In the genomic region with DNA sequence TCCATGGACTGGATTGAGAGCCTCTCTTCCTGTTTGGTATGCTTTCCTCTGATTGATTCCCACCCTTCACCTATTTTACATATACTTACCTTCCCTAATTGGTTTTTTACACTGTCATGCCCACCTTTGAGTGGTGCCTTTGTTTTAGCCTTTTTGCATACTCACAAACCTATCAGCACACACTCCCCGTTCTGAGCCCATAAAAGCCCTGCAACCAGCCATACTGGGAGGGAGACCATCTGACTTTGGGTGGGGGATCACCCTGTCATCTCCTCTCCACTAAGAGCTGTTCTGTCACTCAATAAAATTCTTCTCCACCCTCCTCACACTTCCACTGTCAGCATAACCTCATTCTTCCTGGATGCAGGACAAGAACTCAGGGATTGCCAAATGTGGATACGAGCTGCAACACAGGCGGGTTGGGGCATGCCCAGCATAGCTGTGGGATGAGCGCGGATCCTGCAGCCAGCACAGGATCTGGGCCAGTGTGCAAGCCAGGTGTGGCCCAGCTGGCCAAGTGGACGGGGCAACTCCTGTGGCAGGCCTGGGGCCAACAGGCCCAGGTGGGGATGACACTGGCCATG, we compare ENCODE assay signal across 1 cellular context.
TF ChIP-seq lines count a peak whose summit lies in the region.

No MANE protein-coding gene starts in this region.

TF ChIP-seq in GM23338, 12 proteins besides CTCF, POLR2A, EP300 and RAD21 (continued from another document):
- TF ChIP-seq, protein P1, sequence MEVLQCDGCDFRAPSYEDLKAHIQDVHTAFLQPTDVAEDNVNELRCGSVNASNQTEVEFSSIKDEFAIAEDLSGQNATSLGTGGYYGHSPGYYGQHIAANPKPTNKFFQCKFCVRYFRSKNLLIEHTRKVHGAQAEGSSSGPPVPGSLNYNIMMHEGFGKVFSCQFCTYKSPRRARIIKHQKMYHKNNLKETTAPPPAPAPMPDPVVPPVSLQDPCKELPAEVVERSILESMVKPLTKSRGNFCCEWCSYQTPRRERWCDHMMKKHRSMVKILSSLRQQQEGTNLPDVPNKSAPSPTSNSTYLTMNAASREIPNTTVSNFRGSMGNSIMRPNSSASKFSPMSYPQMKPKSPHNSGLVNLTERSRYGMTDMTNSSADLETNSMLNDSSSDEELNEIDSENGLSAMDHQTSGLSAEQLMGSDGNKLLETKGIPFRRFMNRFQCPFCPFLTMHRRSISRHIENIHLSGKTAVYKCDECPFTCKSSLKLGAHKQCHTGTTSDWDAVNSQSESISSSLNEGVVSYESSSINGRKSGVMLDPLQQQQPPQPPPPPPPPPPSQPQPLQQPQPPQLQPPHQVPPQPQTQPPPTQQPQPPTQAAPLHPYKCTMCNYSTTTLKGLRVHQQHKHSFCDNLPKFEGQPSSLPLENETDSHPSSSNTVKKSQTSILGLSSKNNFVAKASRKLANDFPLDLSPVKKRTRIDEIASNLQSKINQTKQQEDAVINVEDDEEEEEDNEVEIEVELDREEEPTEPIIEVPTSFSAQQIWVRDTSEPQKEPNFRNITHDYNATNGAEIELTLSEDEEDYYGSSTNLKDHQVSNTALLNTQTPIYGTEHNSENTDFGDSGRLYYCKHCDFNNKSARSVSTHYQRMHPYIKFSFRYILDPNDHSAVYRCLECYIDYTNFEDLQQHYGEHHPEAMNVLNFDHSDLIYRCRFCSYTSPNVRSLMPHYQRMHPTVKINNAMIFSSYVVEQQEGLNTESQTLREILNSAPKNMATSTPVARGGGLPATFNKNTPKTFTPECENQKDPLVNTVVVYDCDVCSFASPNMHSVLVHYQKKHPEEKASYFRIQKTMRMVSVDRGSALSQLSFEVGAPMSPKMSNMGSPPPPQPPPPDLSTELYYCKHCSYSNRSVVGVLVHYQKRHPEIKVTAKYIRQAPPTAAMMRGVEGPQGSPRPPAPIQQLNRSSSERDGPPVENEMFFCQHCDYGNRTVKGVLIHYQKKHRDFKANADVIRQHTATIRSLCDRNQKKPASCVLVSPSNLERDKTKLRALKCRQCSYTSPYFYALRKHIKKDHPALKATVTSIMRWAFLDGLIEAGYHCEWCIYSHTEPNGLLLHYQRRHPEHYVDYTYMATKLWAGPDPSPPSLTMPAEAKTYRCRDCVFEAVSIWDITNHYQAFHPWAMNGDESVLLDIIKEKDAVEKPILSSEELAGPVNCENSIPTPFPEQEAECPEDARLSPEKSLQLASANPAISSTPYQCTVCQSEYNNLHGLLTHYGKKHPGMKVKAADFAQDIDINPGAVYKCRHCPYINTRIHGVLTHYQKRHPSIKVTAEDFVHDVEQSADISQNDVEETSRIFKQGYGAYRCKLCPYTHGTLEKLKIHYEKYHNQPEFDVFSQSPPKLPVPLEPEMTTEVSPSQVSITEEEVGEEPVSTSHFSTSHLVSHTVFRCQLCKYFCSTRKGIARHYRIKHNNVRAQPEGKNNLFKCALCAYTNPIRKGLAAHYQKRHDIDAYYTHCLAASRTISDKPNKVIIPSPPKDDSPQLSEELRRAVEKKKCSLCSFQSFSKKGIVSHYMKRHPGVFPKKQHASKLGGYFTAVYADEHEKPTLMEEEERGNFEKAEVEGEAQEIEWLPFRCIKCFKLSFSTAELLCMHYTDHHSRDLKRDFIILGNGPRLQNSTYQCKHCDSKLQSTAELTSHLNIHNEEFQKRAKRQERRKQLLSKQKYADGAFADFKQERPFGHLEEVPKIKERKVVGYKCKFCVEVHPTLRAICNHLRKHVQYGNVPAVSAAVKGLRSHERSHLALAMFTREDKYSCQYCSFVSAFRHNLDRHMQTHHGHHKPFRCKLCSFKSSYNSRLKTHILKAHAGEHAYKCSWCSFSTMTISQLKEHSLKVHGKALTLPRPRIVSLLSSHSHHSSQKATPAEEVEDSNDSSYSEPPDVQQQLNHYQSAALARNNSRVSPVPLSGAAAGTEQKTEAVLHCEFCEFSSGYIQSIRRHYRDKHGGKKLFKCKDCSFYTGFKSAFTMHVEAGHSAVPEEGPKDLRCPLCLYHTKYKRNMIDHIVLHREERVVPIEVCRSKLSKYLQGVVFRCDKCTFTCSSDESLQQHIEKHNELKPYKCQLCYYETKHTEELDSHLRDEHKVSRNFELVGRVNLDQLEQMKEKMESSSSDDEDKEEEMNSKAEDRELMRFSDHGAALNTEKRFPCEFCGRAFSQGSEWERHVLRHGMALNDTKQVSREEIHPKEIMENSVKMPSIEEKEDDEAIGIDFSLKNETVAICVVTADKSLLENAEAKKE (CRISPR knock-in tag; IDR thresholded peaks at IDR 0.05) = no peak
- no peak for TF ChIP-seq STAT1 (IDR thresholded peaks at IDR 0.05; ENCODE audit: unreplicated experiment)
- no peak for TF ChIP-seq JUNB (IDR thresholded peaks at IDR 0.05; ENCODE audit: unreplicated experiment)
- no peak for TF ChIP-seq EZH2 (IDR thresholded peaks at IDR 0.05; ENCODE audit: low read depth, unreplicated experiment)
- TF ChIP-seq, protein P2, sequence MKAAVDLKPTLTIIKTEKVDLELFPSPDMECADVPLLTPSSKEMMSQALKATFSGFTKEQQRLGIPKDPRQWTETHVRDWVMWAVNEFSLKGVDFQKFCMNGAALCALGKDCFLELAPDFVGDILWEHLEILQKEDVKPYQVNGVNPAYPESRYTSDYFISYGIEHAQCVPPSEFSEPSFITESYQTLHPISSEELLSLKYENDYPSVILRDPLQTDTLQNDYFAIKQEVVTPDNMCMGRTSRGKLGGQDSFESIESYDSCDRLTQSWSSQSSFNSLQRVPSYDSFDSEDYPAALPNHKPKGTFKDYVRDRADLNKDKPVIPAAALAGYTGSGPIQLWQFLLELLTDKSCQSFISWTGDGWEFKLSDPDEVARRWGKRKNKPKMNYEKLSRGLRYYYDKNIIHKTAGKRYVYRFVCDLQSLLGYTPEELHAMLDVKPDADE (IDR thresholded peaks at IDR 0.05) = no peak
- TF ChIP-seq, protein P3, sequence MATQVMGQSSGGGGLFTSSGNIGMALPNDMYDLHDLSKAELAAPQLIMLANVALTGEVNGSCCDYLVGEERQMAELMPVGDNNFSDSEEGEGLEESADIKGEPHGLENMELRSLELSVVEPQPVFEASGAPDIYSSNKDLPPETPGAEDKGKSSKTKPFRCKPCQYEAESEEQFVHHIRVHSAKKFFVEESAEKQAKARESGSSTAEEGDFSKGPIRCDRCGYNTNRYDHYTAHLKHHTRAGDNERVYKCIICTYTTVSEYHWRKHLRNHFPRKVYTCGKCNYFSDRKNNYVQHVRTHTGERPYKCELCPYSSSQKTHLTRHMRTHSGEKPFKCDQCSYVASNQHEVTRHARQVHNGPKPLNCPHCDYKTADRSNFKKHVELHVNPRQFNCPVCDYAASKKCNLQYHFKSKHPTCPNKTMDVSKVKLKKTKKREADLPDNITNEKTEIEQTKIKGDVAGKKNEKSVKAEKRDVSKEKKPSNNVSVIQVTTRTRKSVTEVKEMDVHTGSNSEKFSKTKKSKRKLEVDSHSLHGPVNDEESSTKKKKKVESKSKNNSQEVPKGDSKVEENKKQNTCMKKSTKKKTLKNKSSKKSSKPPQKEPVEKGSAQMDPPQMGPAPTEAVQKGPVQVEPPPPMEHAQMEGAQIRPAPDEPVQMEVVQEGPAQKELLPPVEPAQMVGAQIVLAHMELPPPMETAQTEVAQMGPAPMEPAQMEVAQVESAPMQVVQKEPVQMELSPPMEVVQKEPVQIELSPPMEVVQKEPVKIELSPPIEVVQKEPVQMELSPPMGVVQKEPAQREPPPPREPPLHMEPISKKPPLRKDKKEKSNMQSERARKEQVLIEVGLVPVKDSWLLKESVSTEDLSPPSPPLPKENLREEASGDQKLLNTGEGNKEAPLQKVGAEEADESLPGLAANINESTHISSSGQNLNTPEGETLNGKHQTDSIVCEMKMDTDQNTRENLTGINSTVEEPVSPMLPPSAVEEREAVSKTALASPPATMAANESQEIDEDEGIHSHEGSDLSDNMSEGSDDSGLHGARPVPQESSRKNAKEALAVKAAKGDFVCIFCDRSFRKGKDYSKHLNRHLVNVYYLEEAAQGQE (IDR thresholded peaks at IDR 0.05; ENCODE audit: unreplicated experiment) = no peak
- no peak for TF ChIP-seq POLR2AphosphoS5 (IDR thresholded peaks at IDR 0.05; ENCODE audit: low read depth)
- TF ChIP-seq EZH2phosphoT487 (IDR thresholded peaks at IDR 0.05; ENCODE audit: unreplicated experiment) = no peak
- TF ChIP-seq CREB1 (CRISPR knock-in tag; IDR thresholded peaks at IDR 0.05; ENCODE audit: low read depth) = no peak
- no peak for TF ChIP-seq NANOG (IDR thresholded peaks at IDR 0.05; ENCODE audit: borderline replicate concordance)
- no peak for TF ChIP-seq ZNF331 (CRISPR knock-in tag; IDR thresholded peaks at IDR 0.05; ENCODE audit: low read depth)
